Comparison of ENCODE assay signal across 14 cellular contexts in genomic region chr5:134642931-134643530, GRCh38. TPM values are rescaled to one million over a fixed set of nuclear protein-coding genes. Genes with fewer than 3 reads are reported as not detected.
DNase-seq lines count a peak whose midpoint lies in the region; ATAC-seq, FAIRE-seq and TF ChIP-seq lines count a peak whose summit lies in the region.
"Had no signal": no experiment of that assay in that cellular context is flagged by ENCODE, and none has a peak within 500 bp of the region (broad histone marks: within the 10 kb centered on the region; RNA-seq: fewer than 3 reads in every experiment).

No MANE protein-coding gene starts in this region.

- FAIRE-seq in RCC 7860 (lab: Jason Lieb, UNC): no peak
- FAIRE-seq: H1 had no signal

- H3K27ac Mint-ChIP-seq in brain: peak overlapping the region in 3 of 5 experiments; percentile 7 to 35 (median 26)

- H3K4me1 Mint-ChIP-seq in brain: peaks cover 12% of the 10 kb centered on the region

- ATAC-seq in GM18873 (IDR thresholded peaks at IDR 0.05; ENCODE audit: low FRiP score, unreplicated experiment) (peak; percentile 57), HG02798 (IDR thresholded peaks at IDR 0.05; ENCODE audit: poor library complexity, unreplicated experiment) (peak; percentile 71), left ventricle myocardium superior (no peak)

- no peaks in the 10 kb centered on the region for H3K9me3 Mint-ChIP-seq in brain

- TF ChIP-seq CTCF in brain (conservative IDR thresholded peaks at IDR 0.05): no peak

- H3K27me3 Mint-ChIP-seq in brain: no peaks in the 10 kb centered on the region

- intact Hi-C loops in left ventricle myocardium superior (cut with micrococcal nuclease): no loop called here

- H3K36me3 Mint-ChIP-seq in brain: no peaks in the 10 kb centered on the region

- DNase-seq in AG20443 (ENCODE audit: low spot score) (peak; percentile 17), NCI-H146 treated with DMSO at 0.1 percent for 48 hours (lab: John Stamatoyannopoulos, UW; ENCODE audit: unreplicated experiment) (no peak), RCC 7860 (ENCODE audit: low spot score) (no peak), medulla oblongata (ENCODE audit: extremely low spot score) (no peak), left ventricle myocardium superior (no peak)
- DNase-seq: activated CD4-positive, CD25-positive, alpha-beta regulatory T cell; amygdala; DMS 273 treated with DMSO at 0.1 percent for 48 hours; NCI-H1930; SJCRH30 had no signal

- peak overlapping the region in 1 of 5 experiments; percentile 56 for H3K4me3 Mint-ChIP-seq in brain

RNA-seq across cellular contexts. Expression of gene SEC24A, which starts 5.6 kb away (rescaled TPM):
- polyA plus RNA-seq in brain (ENCODE audit: insufficient read depth, low read depth, low replicate concordance): 4.0 TPM
- 6.8 TPM for total RNA-seq in left ventricle myocardium superior

RNA-seq across cellular contexts. Expression of gene SAR1B, which starts 10.4 kb away (rescaled TPM):
- 15.4 TPM for polyA plus RNA-seq in brain (ENCODE audit: insufficient read depth, low read depth, low replicate concordance)
- 84.7 TPM for total RNA-seq in left ventricle myocardium superior
